In the genomic region with DNA sequence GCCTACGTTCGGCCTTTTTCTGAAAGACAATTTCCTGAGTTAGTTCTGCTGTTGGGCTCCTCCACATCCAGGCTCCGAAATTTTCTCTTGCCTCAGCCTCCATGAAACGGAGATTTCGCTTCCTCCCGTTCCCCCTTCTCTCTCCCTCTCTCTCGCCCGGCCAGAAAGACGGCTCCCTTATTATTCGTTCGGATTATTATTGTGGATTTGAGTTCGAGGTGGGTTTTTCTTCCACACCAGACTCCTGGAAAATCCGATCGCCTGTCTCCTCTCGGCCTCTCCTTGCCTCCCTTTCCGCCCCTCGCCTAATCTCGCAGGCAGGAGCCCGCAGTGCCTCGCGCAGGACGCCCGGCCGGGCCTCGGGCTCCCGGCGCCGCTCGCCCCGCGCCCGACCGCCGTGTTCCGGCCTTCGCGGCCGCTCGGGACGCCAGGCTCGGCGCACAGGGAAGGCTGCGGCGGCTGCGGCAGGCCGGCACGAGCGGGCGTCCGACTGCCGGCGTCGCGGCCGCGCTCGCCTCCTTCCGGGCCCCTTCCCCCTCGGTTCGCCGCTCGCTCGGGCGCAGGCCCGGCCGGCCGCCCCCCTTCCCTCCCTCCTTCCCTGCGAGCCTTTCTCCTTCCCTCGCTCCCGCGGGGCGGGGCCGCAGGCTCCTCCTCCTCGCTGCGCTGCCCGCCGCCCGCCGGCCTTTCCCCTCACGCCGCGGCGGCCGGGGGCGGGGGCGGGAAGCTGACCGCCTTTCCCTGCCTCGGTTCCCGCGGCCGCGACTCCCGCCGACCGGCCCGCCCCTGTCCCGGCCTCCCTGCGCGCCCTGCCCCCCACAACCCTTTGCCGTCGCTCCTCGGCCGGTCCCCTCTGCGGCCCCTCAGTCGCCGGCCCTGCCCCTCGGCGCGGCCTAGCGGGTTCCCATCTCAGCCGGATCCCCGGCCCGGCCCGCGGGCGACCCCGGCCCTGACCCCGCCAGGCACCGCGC, we compare ENCODE assay signal across 1 cellular context.
TF ChIP-seq lines count a peak whose summit lies in the region.

Gene ARHGEF11 (minus strand): TSS at position 492 of the 968 bp plus-strand sequence. CDS start 1,412 bp downstream, outside the sequence.

TF ChIP-seq in HepG2, 621 proteins besides CTCF, POLR2A, EP300 and RAD21 (continued from another document):
- TF ChIP-seq STAT6 (CRISPR knock-in tag; IDR thresholded peaks at IDR 0.05; ENCODE audit: borderline replicate concordance) (no peak), ZNF350 (CRISPR knock-in tag; IDR thresholded peaks at IDR 0.05; ENCODE audit: borderline replicate concordance, low read depth) (no peak), NKX3-1 (CRISPR knock-in tag; IDR thresholded peaks at IDR 0.05) (no peak), ZSCAN31 (CRISPR knock-in tag; IDR thresholded peaks at IDR 0.05; ENCODE audit: low read depth) (no peak; the same call in none of the 2 replicates), SMARCE1 (IDR thresholded peaks at IDR 0.05; ENCODE audit: borderline replicate concordance) (no peak), THAP8 (CRISPR knock-in tag; IDR thresholded peaks at IDR 0.05; ENCODE audit: borderline replicate concordance) (no peak), IKZF4 (CRISPR knock-in tag; IDR thresholded peaks at IDR 0.05; ENCODE audit: borderline replicate concordance, low read depth, not compliant biosample characterization) (peak; percentile 25), EEA1 (CRISPR knock-in tag; IDR thresholded peaks at IDR 0.05; ENCODE audit: borderline replicate concordance) (0 out of 2 replicates have a peak, but pooled peaks have one; percentile 66), ZNF331 (CRISPR knock-in tag; IDR thresholded peaks at IDR 0.05) (no peak), SP5 (CRISPR knock-in tag; IDR thresholded peaks at IDR 0.05; ENCODE audit: borderline replicate concordance, low read depth) (peak; percentile 62; the same call in 1 of the 2 replicates), KDM4B (CRISPR knock-in tag; IDR thresholded peaks at IDR 0.05) (no peak), ZNF383 (CRISPR knock-in tag; IDR thresholded peaks at IDR 0.05; ENCODE audit: borderline replicate concordance) (no peak), ZNF746 (CRISPR knock-in tag; IDR thresholded peaks at IDR 0.05) (peak; percentile 92)
- TF ChIP-seq, protein P1, sequence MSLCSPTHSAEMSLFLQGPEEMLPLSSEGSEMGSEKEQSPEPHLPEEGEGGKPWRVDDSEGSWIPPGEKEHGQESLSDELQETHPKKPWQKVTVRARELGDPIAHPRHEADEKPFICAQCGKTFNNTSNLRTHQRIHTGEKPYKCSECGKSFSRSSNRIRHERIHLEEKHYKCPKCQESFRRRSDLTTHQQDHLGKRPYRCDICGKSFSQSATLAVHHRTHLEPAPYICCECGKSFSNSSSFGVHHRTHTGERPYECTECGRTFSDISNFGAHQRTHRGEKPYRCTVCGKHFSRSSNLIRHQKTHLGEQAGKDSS (CRISPR knock-in tag; IDR thresholded peaks at IDR 0.05; ENCODE audit: borderline replicate concordance, low read depth), result no peak
- TF ChIP-seq, protein P2, sequence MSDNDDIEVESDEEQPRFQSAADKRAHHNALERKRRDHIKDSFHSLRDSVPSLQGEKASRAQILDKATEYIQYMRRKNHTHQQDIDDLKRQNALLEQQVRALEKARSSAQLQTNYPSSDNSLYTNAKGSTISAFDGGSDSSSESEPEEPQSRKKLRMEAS (IDR thresholded peaks at IDR 0.05), result no peak
